Comparison of ENCODE assay signal across 8 cellular contexts in the genomic region with DNA sequence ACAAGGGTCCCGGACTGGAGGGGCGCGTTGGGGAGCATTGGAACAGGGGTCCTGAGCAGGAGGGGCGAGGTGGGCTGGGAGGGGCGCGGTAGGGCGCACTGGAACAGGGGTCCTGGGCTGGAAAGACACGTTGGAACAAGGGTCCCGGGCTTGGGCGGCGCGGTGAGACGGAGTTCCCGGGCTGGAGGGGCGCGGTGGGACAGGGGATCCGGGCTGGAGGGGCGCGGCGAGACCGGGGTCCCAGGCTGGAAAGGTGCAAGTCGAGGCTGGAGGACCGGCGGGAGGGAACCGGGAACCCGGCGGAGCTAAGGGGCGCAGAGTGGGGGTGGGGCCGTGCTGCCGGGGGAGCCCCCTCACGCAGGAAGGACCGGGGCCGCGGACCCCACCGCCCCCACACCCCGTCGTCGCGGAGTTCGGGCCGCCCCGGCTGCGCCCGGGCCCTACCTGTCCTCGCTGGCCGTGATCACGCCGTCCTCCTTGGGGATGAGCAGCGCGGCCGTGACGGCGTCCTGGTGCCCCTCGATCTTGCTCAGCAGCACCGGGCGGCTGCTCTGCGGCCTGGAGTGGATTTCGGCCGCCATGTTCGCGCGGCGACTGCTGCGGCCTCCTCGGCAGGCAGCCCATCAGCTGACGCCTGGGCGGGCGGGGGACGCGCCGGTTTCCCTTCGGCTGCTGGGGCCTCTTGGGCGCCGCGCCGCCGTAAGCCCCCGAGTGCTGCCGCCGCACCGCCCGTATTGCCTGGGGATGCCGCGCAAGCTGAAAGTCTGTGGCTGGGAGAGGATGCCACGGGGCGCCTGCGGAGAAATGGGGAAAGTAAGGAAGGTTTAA. TPM values are rescaled to one million over a fixed set of nuclear protein-coding genes. Genes with fewer than 3 reads are reported as not detected.
A peak's percentile ranks its signal among the peaks of the same experiment; 100 is the strongest.
DNase-seq lines count a peak whose midpoint lies in the region; ATAC-seq and TF ChIP-seq lines count a peak whose summit lies in the region.

Gene WDFY1, minus strand, starts transcription at position 632 of the 828 bp plus-strand sequence. Its CDS starts 51 bp downstream, at position 581.

- H3K4me1 Mint-ChIP-seq in chondrocyte (ENCODE audit: low read depth), result peaks cover 28% of the 10 kb centered on the region

- DNase-seq in AG20443 (ENCODE audit: low spot score) (peak; percentile 97), NCI-H460 (ENCODE audit: extremely low read depth, low read depth) (peak; percentile 82), chondrocyte (ENCODE audit: low spot score) (peak; percentile 97), kidney glomerular epithelial cell (lab: John Stamatoyannopoulos, UW) (peak; percentile 57)
- peak; percentile 67 to 70 for DNase-seq in activated CD4-positive, alpha-beta T cell treated with anti-CD3 and anti-CD28 coated beads for 24 hours (ENCODE audit: low read depth in 2 of 2)
- DNase-seq in stimulated activated CD4-positive, alpha-beta T cell treated with anti-CD3 and anti-CD28 coated beads, Interleukin-15, amount 100 ng/mL, for 48 hours (ENCODE audit: low read depth in 2 of 2), result peak; percentile 64 to 80

- peaks cover 3% of the 10 kb centered on the region for H3K9me3 Mint-ChIP-seq in chondrocyte (ENCODE audit: low read depth)

- ATAC-seq in GM19035 (IDR thresholded peaks at IDR 0.05; ENCODE audit: unreplicated experiment) (peak; percentile 80), HG03280 (IDR thresholded peaks at IDR 0.05; ENCODE audit: unreplicated experiment) (peak; percentile 74)

- peak within 1 kb of the TSS; percentile 98 for H3K27ac Mint-ChIP-seq in chondrocyte (ENCODE audit: unreplicated experiment)

- peak within 1 kb of the TSS; percentile 95 for H3K4me3 Mint-ChIP-seq in chondrocyte (ENCODE audit: unreplicated experiment)

- H3K36me3 Mint-ChIP-seq in chondrocyte (ENCODE audit: low read depth), result peaks cover 2% of the 10 kb centered on the region

- H3K27me3 Mint-ChIP-seq in chondrocyte (ENCODE audit: low read depth), result no peaks in the 10 kb centered on the region

- TF ChIP-seq CTCF in chondrocyte (IDR thresholded peaks at IDR 0.05), result no peak

RNA-seq across cellular contexts. Expression of gene WDFY1, which starts in this region (rescaled TPM):
- 30.7 and 31.0 TPM in 2 replicates for total RNA-seq in NCI-H460 (2014; rRNA removed; shearing (Covaris generic))
- 13.7 and 39.6 TPM in 2 replicates for polyA plus RNA-seq in NCI-H460 (2014; cell fraction: nucleus; rRNA removed)
- 52.3 to 68.0 TPM (median 61.3 TPM) in 3 replicates for total RNA-seq in chondrocyte

Comparison
In these comparisons a context has a peak if more than half of its experiments do, and no peak if none do; other contexts are left out.
1. Peak in every context shown above with its lines: DNase-seq and ATAC-seq.